In genomic region chr20:8782804-8783203, GRCh38 we compare ENCODE assay signal across 23 cellular contexts.
DNase-seq lines count a peak whose midpoint lies in the region; TF ChIP-seq lines count a peak whose summit lies in the region.
"Had no signal": no experiment of that assay in that cellular context is flagged by ENCODE, and none has a peak within 500 bp of the region (broad histone marks: within the 10 kb centered on the region; RNA-seq: fewer than 3 reads in every experiment).

No MANE protein-coding gene starts in this region.

- no peaks in the 10 kb centered on the region for H3K79me2 ChIP-seq in neural progenitor cell (ENCODE audit: low read depth)
- H3K79me2 ChIP-seq: hepatocyte had no signal

- no peak overlapping the region for H2AFZ ChIP-seq in neural progenitor cell (replicated peaks)
- H2AFZ ChIP-seq: GM23338, hepatocyte had no signal

- no peaks in the 10 kb centered on the region for H3K9me3 Mint-ChIP-seq in neural progenitor cell
- H3K9me3 Mint-ChIP-seq: GM23338; T-helper 1 cell treated with Interleukin-12 subunit alpha and Interleukin-12 subunit beta and Interleukin-4 antibody, amounts not matched to agents 30 μg/mL and 1 μg/mL, for 36 hours had no signal

- DNase-seq in A673 (ENCODE audit: low spot score) (peak; percentile 41), HS-5 (ENCODE audit: low read depth) (peak; percentile 9), dedifferentiated amniotic fluid mesenchymal stem cell (ENCODE audit: extremely low spot score) (peak; percentile 88), hepatic stellate cell (ENCODE audit: low spot score) (peak; percentile 56), mucosa of gallbladder (ENCODE audit: low spot score) (no peak), NK-92 (lab: John Stamatoyannopoulos, UW; ENCODE audit: unreplicated experiment) (no peak), neural progenitor cell (ENCODE audit: low spot score) (no peak)
- no peak for DNase-seq in stimulated activated naive CD4-positive, alpha-beta T cell (lab: John Stamatoyannopoulos, UW)
- DNase-seq: activated CD4-positive, alpha-beta T cell treated with anti-CD3 and anti-CD28 coated beads, Interleukin-2, amount 50 U/mL, for 4 hours; CD4-positive, CD25-positive, alpha-beta regulatory T cell; DMS53; MV-4-11; NCI-H2029 treated with DMSO at 0.1 percent for 48 hours; NCI-H524 treated with DMSO at 0.1 percent for 48 hours; stimulated activated naive CD4-positive, alpha-beta T cell treated with Interleukin-2 at 50 U/mL for 16 hours; WERI-Rb-1 had no signal

- H3K4me3 ChIP-seq in A673 (ENCODE audit: low read depth, low read length, poor library complexity, severe bottlenecking) = no peak overlapping the region
- no peak overlapping the region for H3K4me3 ChIP-seq in neural progenitor cell
- H3K4me3 ChIP-seq: breast epithelium, GM23338, hepatocyte had no signal

- H3K36me3 ChIP-seq in A673 (ENCODE audit: insufficient read depth, low read length, poor library complexity, severe bottlenecking) = no peaks in the 10 kb centered on the region
- H3K36me3 ChIP-seq in neural progenitor cell = no peaks in the 10 kb centered on the region
- H3K36me3 ChIP-seq: breast epithelium, WERI-Rb-1 had no signal

- CTCF ChIA-PET in A673 (lab: Charles Lee) = no interaction called here

- no peak overlapping the region for H3K9ac ChIP-seq in neural progenitor cell

- POLR2A ChIA-PET in A673 (lab: Charles Lee; ENCODE audit: low non-redundant PET) = no interaction called here

- no peaks in the 10 kb centered on the region for H3F3A ChIP-seq in neural progenitor cell (ENCODE audit: low read depth)

- H3K27me3 Mint-ChIP-seq in neural progenitor cell (ENCODE audit: insufficient read depth, low read depth) = no peaks in the 10 kb centered on the region
- H3K27me3 Mint-ChIP-seq: CD4-positive, CD25-positive, alpha-beta regulatory T cell; type B pancreatic cell had no signal

- peaks cover 9% of the 10 kb centered on the region for H3K4me1 Mint-ChIP-seq in neural progenitor cell
- H3K4me1 Mint-ChIP-seq: activated naive CD4-positive, alpha-beta T cell treated with anti-CD3 and anti-CD28 coated beads, Interleukin-2, amount 50 U/mL, for 24 hours; CD4-positive, CD25-positive, alpha-beta regulatory T cell had no signal

- no peak overlapping the region for H3K27ac ChIP-seq in A673 (ENCODE audit: low read depth, low read length, poor library complexity, severe bottlenecking)
- H3K27ac ChIP-seq in neural progenitor cell = no peak overlapping the region
- H3K27ac ChIP-seq: breast epithelium, hepatocyte, WERI-Rb-1 had no signal

- no peak overlapping the region for H3K4me2 ChIP-seq in neural progenitor cell
- H3K4me2 ChIP-seq: GM23338, hepatocyte had no signal

- H3K36me3 Mint-ChIP-seq in neural progenitor cell = peaks cover 10% of the 10 kb centered on the region
- H3K36me3 Mint-ChIP-seq: activated naive CD4-positive, alpha-beta T cell treated with anti-CD3 and anti-CD28 coated beads, Interleukin-2, amount 50 U/mL, for 24 hours; CD4-positive, CD25-positive, alpha-beta regulatory T cell had no signal

- no peaks in the 10 kb centered on the region for H3K9me3 ChIP-seq in A673 (ENCODE audit: low read depth, low read length, poor library complexity, severe bottlenecking)
- no peaks in the 10 kb centered on the region for H3K9me3 ChIP-seq in neural progenitor cell (ENCODE audit: low read depth)
- H3K9me3 ChIP-seq: breast epithelium had no signal

- TF ChIP-seq CTCF in A673 (conservative IDR thresholded peaks at IDR 0.05; ENCODE audit: low read depth, low read length) (no peak), neural progenitor cell (IDR thresholded peaks at IDR 0.05) (no peak)

- H3K27me3 ChIP-seq in A673 (replicated peaks; ENCODE audit: insufficient read depth, low read depth, low read length, poor library complexity) = no peaks in the 10 kb centered on the region
- H3K27me3 ChIP-seq in neural progenitor cell = no peaks in the 10 kb centered on the region
- H3K27me3 ChIP-seq: breast epithelium, hepatocyte had no signal

- H3K4me3 Mint-ChIP-seq in neural progenitor cell = no peak overlapping the region
- H3K4me3 Mint-ChIP-seq: activated naive CD4-positive, alpha-beta T cell treated with anti-CD3 and anti-CD28 coated beads, Interleukin-2, amount 50 U/mL, for 24 hours; CD4-positive, CD25-positive, alpha-beta regulatory T cell; GM23338; neural crest cell; T-helper 1 cell treated with Interleukin-12 subunit alpha and Interleukin-12 subunit beta and Interleukin-4 antibody, amounts not matched to agents 30 μg/mL and 1 μg/mL, for 36 hours; type B pancreatic cell had no signal

- intact Hi-C loops in A673 (cut with micrococcal nuclease; ENCODE audit: unreplicated experiment) = no loop called here

- no peak overlapping the region for H3K27ac Mint-ChIP-seq in neural progenitor cell
- H3K27ac Mint-ChIP-seq: activated naive CD4-positive, alpha-beta T cell treated with anti-CD3 and anti-CD28 coated beads, Interleukin-2, amount 50 U/mL, for 24 hours; GM23338; T-helper 1 cell treated with Interleukin-12 subunit alpha and Interleukin-12 subunit beta and Interleukin-4 antibody, amounts not matched to agents 30 μg/mL and 1 μg/mL, for 36 hours; type B pancreatic cell had no signal

- no TSS peak for BruUV-seq in A673 (replicated peaks; lab: Mats Ljungman, UMichigan)

- H3K4me1 ChIP-seq in A673 (ENCODE audit: insufficient read depth, low read length, poor library complexity, severe bottlenecking) (no peaks in the 10 kb centered on the region), neural progenitor cell (peaks cover 2% of the 10 kb centered on the region)
- H3K4me1 ChIP-seq: breast epithelium had no signal

- no peaks in the 10 kb centered on the region for H4K20me1 ChIP-seq in neural progenitor cell (ENCODE audit: low read depth)

Comparison
In these comparisons a context has a peak if more than half of its experiments do, and no peak if none do; other contexts are left out.
1. DNase-seq: peak in A673 (single experiment), HS-5 (single experiment), dedifferentiated amniotic fluid mesenchymal stem cell (single experiment) and hepatic stellate cell (single experiment); none in mucosa of gallbladder (single experiment), NK-92 (single experiment), stimulated activated naive CD4-positive, alpha-beta T cell (0 of 6) and neural progenitor cell (single experiment).